Comparison of ENCODE assay signal across 9 cellular contexts in the genomic region with DNA sequence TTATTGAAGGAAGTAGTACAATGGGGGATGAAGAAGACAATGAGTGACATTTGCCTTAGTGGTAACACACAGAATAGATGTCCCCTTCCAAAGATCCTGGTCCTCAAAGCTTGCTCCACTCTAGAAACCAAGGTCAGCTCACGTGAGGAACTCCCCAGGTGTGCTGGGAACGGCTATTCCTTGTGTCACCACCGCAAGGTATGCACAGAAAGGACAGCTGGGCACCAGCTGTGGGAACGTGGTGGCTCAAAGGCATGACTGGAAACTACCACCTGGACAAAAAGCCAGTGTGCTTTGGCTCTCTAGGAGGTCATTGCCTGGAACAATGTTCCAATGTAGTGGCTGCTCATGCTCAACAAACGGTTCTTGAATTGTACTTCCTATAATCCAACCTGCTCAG.
"Had no signal": no experiment of that assay in that cellular context is flagged by ENCODE, and none has a peak within 500 bp of the region (broad histone marks: within the 10 kb centered on the region; RNA-seq: fewer than 3 reads in every experiment).

No MANE protein-coding gene starts in this region.

- H3K4me3 Mint-ChIP-seq: GM23338, H9, HFFc6 had no signal

- H3K4me1 ChIP-seq: HAP-1 had no signal

- H3K9me3 ChIP-seq: HAP-1 had no signal

- H3K36me3 ChIP-seq: HAP-1 had no signal

- H3K9ac ChIP-seq: GM23248 had no signal

- DNase-seq: GM23248, GOT3, H7, H9, HCEC 1CT, HFFc6 had no signal

- ATAC-seq: GM23338, HCT116 had no signal

- H3K27ac ChIP-seq: GM23248 had no signal

- H3K27ac Mint-ChIP-seq: GM23338, H9, HFFc6 had no signal

- H3K4me3 ChIP-seq: GM23248, GM23338, HAP-1 had no signal

- H3K9me3 Mint-ChIP-seq: GM23338, H9, HFFc6 had no signal
